In the genomic region with DNA sequence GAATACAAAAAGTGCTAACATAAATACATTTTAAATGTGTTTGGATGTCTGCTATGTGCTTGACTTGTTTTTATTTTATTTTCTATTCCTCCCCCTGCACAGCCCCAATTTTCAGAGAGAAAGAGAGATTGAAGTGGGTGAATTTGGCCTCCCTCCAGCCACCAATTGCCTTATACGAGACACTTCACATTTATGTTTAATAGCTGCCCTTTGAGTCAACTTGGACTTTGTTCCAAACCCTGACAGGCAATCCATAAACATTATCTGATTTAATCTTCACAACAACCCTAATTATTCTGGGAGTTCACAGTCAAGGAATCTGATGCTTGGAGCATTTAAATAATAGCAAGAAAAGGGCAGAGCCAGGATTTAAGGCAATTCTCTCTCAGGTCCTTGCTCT, we compare ENCODE assay signal across 13 cellular contexts.
"Had no signal": no experiment of that assay in that cellular context is flagged by ENCODE, and none has a peak within 500 bp of the region (broad histone marks: within the 10 kb centered on the region; RNA-seq: fewer than 3 reads in every experiment).

No MANE protein-coding gene starts in this region.

- H3K27me3 ChIP-seq: dorsolateral prefrontal cortex, esophagus muscularis mucosa, neural progenitor cell, pancreas, testis, upper lobe of right lung had no signal

- H3K4me3 ChIP-seq: dorsolateral prefrontal cortex, esophagus muscularis mucosa, neural progenitor cell, pancreas, testis, upper lobe of right lung had no signal

- H3K4me1 Mint-ChIP-seq: activated CD4-positive, alpha-beta T cell treated with anti-CD3 and anti-CD28 coated beads for 36 hours had no signal

- H3K4me3 Mint-ChIP-seq: activated CD4-positive, alpha-beta T cell treated with anti-CD3 and anti-CD28 coated beads for 36 hours; activated CD8-positive, alpha-beta T cell treated with anti-CD3 and anti-CD28 coated beads for 36 hours; neural progenitor cell had no signal

- H3K27me3 Mint-ChIP-seq: activated CD8-positive, alpha-beta T cell treated with anti-CD3 and anti-CD28 coated beads for 36 hours had no signal

- H3K4me1 ChIP-seq: neural progenitor cell, testis, upper lobe of right lung had no signal

- ATAC-seq: activated CD4-positive, alpha-beta T cell treated with anti-CD3 and anti-CD28 coated beads for 36 hours; activated CD8-positive, alpha-beta T cell treated with anti-CD3 and anti-CD28 coated beads for 36 hours; left lobe of liver; stimulated activated naive CD8-positive, alpha-beta T cell treated with anti-CD3 and anti-CD28 coated beads, Interleukin-15, Interleukin-2, amounts not matched to agents 100 U/mL and 50 U/mL, for 24 hours; upper lobe of right lung had no signal

- H3K9me3 ChIP-seq: esophagus muscularis mucosa, pancreas, testis had no signal

- H3K36me3 ChIP-seq: esophagus muscularis mucosa, neural progenitor cell, pancreas, upper lobe of right lung had no signal

- DNase-seq: activated CD4-positive, alpha-beta T cell treated with anti-CD3 and anti-CD28 coated beads for 36 hours; activated CD8-positive, alpha-beta T cell treated with anti-CD3 and anti-CD28 coated beads for 36 hours; activated naive CD4-positive, alpha-beta T cell treated with Interleukin-2 at 50 U/mL for 16 hours; dorsolateral prefrontal cortex; mesendoderm; pancreas; stimulated activated CD4-positive, alpha-beta T cell treated with anti-CD3 and anti-CD28 coated beads, Interleukin-2, amount 100 ng/mL, for 48 hours; stimulated activated naive CD8-positive, alpha-beta T cell treated with anti-CD3 and anti-CD28 coated beads, Interleukin-15, Interleukin-2, amounts not matched to agents 100 U/mL and 50 U/mL, for 24 hours; testis; upper lobe of right lung had no signal

- H3K27ac ChIP-seq: dorsolateral prefrontal cortex, esophagus muscularis mucosa, neural progenitor cell, pancreas, testis, upper lobe of right lung had no signal

- H3K9me3 Mint-ChIP-seq: activated CD8-positive, alpha-beta T cell treated with anti-CD3 and anti-CD28 coated beads for 36 hours; neural progenitor cell had no signal

- H3K27ac Mint-ChIP-seq: activated CD4-positive, alpha-beta T cell treated with anti-CD3 and anti-CD28 coated beads for 36 hours; activated CD8-positive, alpha-beta T cell treated with anti-CD3 and anti-CD28 coated beads for 36 hours; neural progenitor cell had no signal
